16 cellular contexts compared by ENCODE assay signal in genomic region chr18:48986851-48987761, GRCh38. TPM values are rescaled to one million over a fixed set of nuclear protein-coding genes. Genes with fewer than 3 reads are reported as not detected.
DNase-seq lines count a peak whose midpoint lies in the region; ATAC-seq and TF ChIP-seq lines count a peak whose summit lies in the region.
"Had no signal": no experiment of that assay in that cellular context is flagged by ENCODE, and none has a peak within 500 bp of the region (broad histone marks: within the 10 kb centered on the region; RNA-seq: fewer than 3 reads in every experiment).

No MANE protein-coding gene starts in this region.

- H4K8ac ChIP-seq in trophoblast cell (ENCODE audit: low read depth, low read length): no peak overlapping the region

- no peak overlapping the region for H2AFZ ChIP-seq in trophoblast cell (ENCODE audit: insufficient read depth, low read length, poor library complexity)

- no peak overlapping the region for H3K4me3 ChIP-seq in trophoblast cell (ENCODE audit: low read depth, low read length)

- peak overlapping the region; percentile 46 for H3K18ac ChIP-seq in trophoblast cell (ENCODE audit: low read length)

- peaks cover 2% of the 10 kb centered on the region for H3K9me3 ChIP-seq in trophoblast cell (ENCODE audit: insufficient read depth, low read depth, low read length)

- H3K27me3 ChIP-seq in trophoblast cell (ENCODE audit: insufficient read depth, low read length): no peaks in the 10 kb centered on the region

- H3K27me3 Mint-ChIP-seq in activated naive CD4-positive, alpha-beta T cell treated with anti-CD3 and anti-CD28 coated beads, Interleukin-2, amount 10 ng/mL, durations not matched to agents 7 days and 5 days: peaks cover 58% of the 10 kb centered on the region
- no peaks in the 10 kb centered on the region for H3K27me3 Mint-ChIP-seq in activated naive CD4-positive, alpha-beta T cell treated with anti-CD3 and anti-CD28 coated beads for 36 hours (ENCODE audit: low read depth)

- H3K4me2 ChIP-seq in trophoblast cell (ENCODE audit: low read length): no peak overlapping the region

- no peak overlapping the region for H2BK5ac ChIP-seq in trophoblast cell (ENCODE audit: low read depth, low read length, poor library complexity)

- H3K4ac ChIP-seq in trophoblast cell (ENCODE audit: low read depth, low read length): no peak overlapping the region

- peak; percentile 10 for DNase-seq in activated naive CD4-positive, alpha-beta T cell treated with anti-CD3 and anti-CD28 coated beads, Interleukin-2, amount 10 ng/mL, durations not matched to agents 7 days and 5 days
- no peak for DNase-seq in activated naive CD4-positive, alpha-beta T cell treated with anti-CD3 and anti-CD28 coated beads for 36 hours
- DNase-seq in left kidney (ENCODE audit: low read depth, low spot score): peak; percentile 47
- no peak for DNase-seq in trophoblast cell
- no peak for DNase-seq in NCI-H510A (lab: John Stamatoyannopoulos, UW)
- no peak for DNase-seq in DMS114 treated with DMSO at 0.1 percent for 48 hours (lab: John Stamatoyannopoulos, UW; ENCODE audit: unreplicated experiment)
- no peak for DNase-seq in activated CD8-positive, alpha-beta memory T cell treated with anti-CD3 and anti-CD28 coated beads, Interleukin-2, amount 50 U/mL, for 48 hours
- DNase-seq: CD8-positive, alpha-beta memory T cell; GF-D8; NCI-H1417; NCI-H2029; NCI-H2171 treated with DMSO at 0.1 percent for 48 hours; NCI-H82 had no signal

- WGBS in trophoblast cell (ENCODE audit: extremely low coverage, insufficient coverage, insufficient read length): no CpG with 5 or more reads among the region's 20 CpGs

- H3K36me3 ChIP-seq in trophoblast cell (ENCODE audit: control insufficient read depth in 1 of 2, insufficient read depth in 2 of 2, low read length in 2 of 2): no peaks in the 10 kb centered on the region

- H2BK120ac ChIP-seq in trophoblast cell (ENCODE audit: insufficient read depth, low read length, poor library complexity): no peak overlapping the region

- H3K9me3 Mint-ChIP-seq in activated naive CD4-positive, alpha-beta T cell treated with anti-CD3 and anti-CD28 coated beads, Interleukin-2, amount 10 ng/mL, durations not matched to agents 7 days and 5 days: no peaks in the 10 kb centered on the region
- no peaks in the 10 kb centered on the region for H3K9me3 Mint-ChIP-seq in activated naive CD4-positive, alpha-beta T cell treated with anti-CD3 and anti-CD28 coated beads for 36 hours
- H3K9me3 Mint-ChIP-seq: CD8-positive, alpha-beta memory T cell; IgD-negative memory B cell had no signal

- H2AK5ac ChIP-seq in trophoblast cell (ENCODE audit: low read length): no peak overlapping the region

- H3K27ac Mint-ChIP-seq in activated naive CD4-positive, alpha-beta T cell treated with anti-CD3 and anti-CD28 coated beads, Interleukin-2, amount 10 ng/mL, durations not matched to agents 7 days and 5 days: no peak overlapping the region
- no peak overlapping the region for H3K27ac Mint-ChIP-seq in activated naive CD4-positive, alpha-beta T cell treated with anti-CD3 and anti-CD28 coated beads for 36 hours
- H3K27ac Mint-ChIP-seq: CD8-positive, alpha-beta memory T cell had no signal

- H3K14ac ChIP-seq in trophoblast cell (ENCODE audit: low read length): peak overlapping the region; percentile 27

- H3K79me1 ChIP-seq in trophoblast cell (ENCODE audit: low read length): peaks cover 51% of the 10 kb centered on the region

- no peak overlapping the region for H3K4me3 Mint-ChIP-seq in activated naive CD4-positive, alpha-beta T cell treated with anti-CD3 and anti-CD28 coated beads, Interleukin-2, amount 10 ng/mL, durations not matched to agents 7 days and 5 days
- H3K4me3 Mint-ChIP-seq in activated naive CD4-positive, alpha-beta T cell treated with anti-CD3 and anti-CD28 coated beads for 36 hours: no peak overlapping the region
- H3K4me3 Mint-ChIP-seq: CD8-positive, alpha-beta memory T cell had no signal

- no peak overlapping the region for H3K23ac ChIP-seq in trophoblast cell (ENCODE audit: low read length)

- peaks cover 14% of the 10 kb centered on the region for H3K79me2 ChIP-seq in trophoblast cell (ENCODE audit: control insufficient read depth, insufficient read depth, low read length, poor library complexity)

- CTCF ChIA-PET in activated naive CD4-positive, alpha-beta T cell treated with anti-CD3 and anti-CD28 coated beads, Interleukin-2, amount 10 ng/mL, durations not matched to agents 7 days and 5 days (lab: Charles Lee): no interaction called here
- CTCF ChIA-PET in activated naive CD4-positive, alpha-beta T cell treated with anti-CD3 and anti-CD28 coated beads for 36 hours (lab: Charles Lee): interaction anchor here (0.7 kb wide), 1 partner anchor 272 kb away, joined by 4 read pairs; no protein-coding TSS in a partner anchor

- ATAC-seq in GM18505 (IDR thresholded peaks at IDR 0.05; ENCODE audit: unreplicated experiment): no peak

- peaks cover 33 to 40% of the 10 kb centered on the region in 2 experiments for H3K4me1 ChIP-seq in trophoblast cell (ENCODE audit: control insufficient read depth in 1 of 2, insufficient read depth in 2 of 2, low read length in 2 of 2)

- H4K12ac ChIP-seq in trophoblast cell (ENCODE audit: low read depth, low read length): no peak overlapping the region

- H3K27ac ChIP-seq in trophoblast cell (ENCODE audit: low read depth, low read length): no peak overlapping the region
- H3K27ac ChIP-seq: 22Rv1 had no signal

- no peaks in the 10 kb centered on the region for H3K36me3 Mint-ChIP-seq in activated naive CD4-positive, alpha-beta T cell treated with anti-CD3 and anti-CD28 coated beads, Interleukin-2, amount 10 ng/mL, durations not matched to agents 7 days and 5 days
- H3K36me3 Mint-ChIP-seq in activated naive CD4-positive, alpha-beta T cell treated with anti-CD3 and anti-CD28 coated beads for 36 hours (ENCODE audit: low read depth): no peaks in the 10 kb centered on the region
- H3K36me3 Mint-ChIP-seq: CD8-positive, alpha-beta memory T cell; IgD-negative memory B cell had no signal

- intact Hi-C loops in activated naive CD4-positive, alpha-beta T cell treated with anti-CD3 and anti-CD28 coated beads for 36 hours (cut with micrococcal nuclease): no loop called here

- H3K9ac ChIP-seq in trophoblast cell (ENCODE audit: low read length): no peak overlapping the region

- no peak for TF ChIP-seq POLR2A in GM18505 (IDR thresholded peaks at IDR 0.05; ENCODE audit: borderline replicate concordance, extremely low read depth, insufficient read depth, insufficient read length)

- peak overlapping the region; percentile 45 for H4K91ac ChIP-seq in trophoblast cell (ENCODE audit: low read depth, low read length)

- H2BK12ac ChIP-seq in trophoblast cell (ENCODE audit: low read length): peak overlapping the region; percentile 67

- H3K4me1 Mint-ChIP-seq in activated naive CD4-positive, alpha-beta T cell treated with anti-CD3 and anti-CD28 coated beads, Interleukin-2, amount 10 ng/mL, durations not matched to agents 7 days and 5 days: peaks cover 3% of the 10 kb centered on the region
- H3K4me1 Mint-ChIP-seq in activated naive CD4-positive, alpha-beta T cell treated with anti-CD3 and anti-CD28 coated beads for 36 hours (ENCODE audit: low read depth): peaks cover 4% of the 10 kb centered on the region
- H3K4me1 Mint-ChIP-seq: IgD-negative memory B cell had no signal

RNA-seq across cellular contexts. Expression of gene SMAD7, which starts 36.3 kb away (rescaled TPM):
- 1 to 10 TPM; 5.9 to 7.0 TPM for total RNA-seq in activated naive CD4-positive, alpha-beta T cell treated with anti-CD3 and anti-CD28 coated beads for 36 hours
- 108 and 116 TPM in 2 replicates for polyA plus RNA-seq in trophoblast cell (2013)

Comparison
In these comparisons a context has a peak if more than half of its experiments do, and no peak if none do; other contexts are left out.
1. DNase-seq: peak in activated naive CD4-positive, alpha-beta T cell treated with anti-CD3 and anti-CD28 coated beads, Interleukin-2, amount 10 ng/mL, durations not matched to agents 7 days and 5 days (single experiment) and left kidney (single experiment); none in activated naive CD4-positive, alpha-beta T cell treated with anti-CD3 and anti-CD28 coated beads for 36 hours (single experiment), trophoblast cell (0 of 2), NCI-H510A (single experiment), DMS114 treated with DMSO at 0.1 percent for 48 hours (single experiment) and activated CD8-positive, alpha-beta memory T cell treated with anti-CD3 and anti-CD28 coated beads, Interleukin-2, amount 50 U/mL, for 48 hours (single experiment).